15 cellular contexts compared by ENCODE assay signal in the genomic region with DNA sequence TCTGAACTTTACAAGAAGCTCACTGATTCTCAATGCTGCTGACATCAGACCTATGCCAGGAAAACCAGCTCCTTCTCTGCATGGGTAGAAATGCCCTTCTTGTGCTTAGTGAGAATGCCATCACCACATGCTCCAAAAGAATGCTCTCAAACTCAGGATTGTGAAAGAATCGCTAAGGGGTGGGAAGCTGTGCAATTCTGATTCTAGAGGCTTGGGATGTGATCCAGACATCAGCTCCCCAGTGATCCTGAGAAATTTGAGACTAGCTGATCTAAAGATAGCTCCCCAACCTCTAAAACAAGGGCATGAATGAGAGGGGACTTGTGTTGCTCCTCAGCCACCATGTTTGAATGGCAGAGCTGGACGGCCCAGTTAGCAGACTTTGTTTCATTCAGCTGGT.
DNase-seq lines count a peak whose midpoint lies in the region; TF ChIP-seq lines count a peak whose summit lies in the region.
"Had no signal": no experiment of that assay in that cellular context is flagged by ENCODE, and none has a peak within 500 bp of the region (broad histone marks: within the 10 kb centered on the region; RNA-seq: fewer than 3 reads in every experiment).

No MANE protein-coding gene starts in this region.

- H3K9me3 Mint-ChIP-seq in MCF 10A (ENCODE audit: unreplicated experiment), result peaks cover 7% of the 10 kb centered on the region
- H3K9me3 Mint-ChIP-seq: natural killer cell treated with Interleukin-12 subunit alpha and Interleukin-12 subunit beta and Interleukin-15 and Interleukin-18, amount 100 ng/mL, for 72 hours had no signal

- no peaks in the 10 kb centered on the region for H3K79me2 ChIP-seq in mammary epithelial cell (ENCODE audit: insufficient read depth, low read length)

- no peak overlapping the region for H3K27ac Mint-ChIP-seq in MCF 10A (ENCODE audit: low read depth, unreplicated experiment)
- H3K27ac Mint-ChIP-seq: natural killer cell treated with Interleukin-12 subunit alpha and Interleukin-12 subunit beta and Interleukin-15 and Interleukin-18, amount 100 ng/mL, for 72 hours had no signal

- no peak overlapping the region for H2AFZ ChIP-seq in mammary epithelial cell (ENCODE audit: low read depth, low read length)

- H3K27me3 ChIP-seq in mammary epithelial cell (ENCODE audit: insufficient read depth, low read length), result no peaks in the 10 kb centered on the region
- no peaks in the 10 kb centered on the region for H3K27me3 ChIP-seq in kidney epithelial cell (ENCODE audit: control insufficient read depth, insufficient read depth, low read length)
- no peaks in the 10 kb centered on the region for H3K27me3 ChIP-seq in tibial artery

- CTCF ChIA-PET in MCF 10A (lab: Yijun Ruan, JAX), result interaction anchor here (0.9 to 1.2 kb wide), 2 partner anchors 22 to 98 kb away, joined by 3 to 4 read pairs; no protein-coding TSS in a partner anchor
- CTCF ChIA-PET in mammary epithelial cell (lab: Charles Lee; ENCODE audit: low non-redundant PET), result no interaction called here

- H3K36me3 ChIP-seq in mammary epithelial cell (ENCODE audit: insufficient read depth, low read length), result no peaks in the 10 kb centered on the region
- H3K36me3 ChIP-seq in kidney epithelial cell (ENCODE audit: control insufficient read depth, insufficient read depth, low read length), result no peaks in the 10 kb centered on the region
- H3K36me3 ChIP-seq in tibial artery, result no peaks in the 10 kb centered on the region

- no peaks in the 10 kb centered on the region for H3K27me3 Mint-ChIP-seq in MCF 10A (ENCODE audit: insufficient read depth, unreplicated experiment)

- intact Hi-C loops in MCF 10A (cut with micrococcal nuclease), result no loop called here
- intact Hi-C loops in mammary epithelial cell (cut with micrococcal nuclease), result no loop called here
- intact Hi-C loops in tibial artery (cut with DNase I; ENCODE audit: low total_unique reads), result no loop called here

- H3K9ac ChIP-seq in mammary epithelial cell (ENCODE audit: insufficient read depth, low read length), result no peak overlapping the region

- H3K36me3 Mint-ChIP-seq in MCF 10A (ENCODE audit: insufficient read depth, unreplicated experiment), result no peaks in the 10 kb centered on the region

- H3K9me3 ChIP-seq in mammary epithelial cell (replicated peaks; ENCODE audit: insufficient read depth, low read length) (peaks cover 3% of the 10 kb centered on the region), tibial artery (no peaks in the 10 kb centered on the region)

- 50% methylated on average over 2 of the region's 2 CpGs for WGBS in mammary epithelial cell (ENCODE audit: low coverage, missing lambda C conversion rate)

- dilution Hi-C loops in mammary epithelial cell (cut with HindIII; ENCODE audit: low sequenced_read_pairs), result no loop called here

- H4K20me1 ChIP-seq in mammary epithelial cell (ENCODE audit: insufficient read depth, low read length), result no peaks in the 10 kb centered on the region

- no peak overlapping the region for H3K4me3 ChIP-seq in mammary epithelial cell (replicated peaks in 1 of 3; ENCODE audit: insufficient read depth in 1 of 3, low read depth in 2 of 3, low read length in 3 of 3)
- H3K4me3 ChIP-seq in astrocyte of the spinal cord (ENCODE audit: low read depth, low read length), result no peak overlapping the region
- H3K4me3 ChIP-seq in kidney epithelial cell (ENCODE audit: low read depth, low read length), result no peak overlapping the region
- no peak overlapping the region for H3K4me3 ChIP-seq in tibial artery
- H3K4me3 ChIP-seq: skin epidermis had no signal

- POLR2A ChIA-PET in MCF 10A (lab: Yijun Ruan, JAX), result interaction anchor here (2.0 kb wide), 1 partner anchor 13 kb away, joined by 5 read pairs; no protein-coding TSS in a partner anchor

- in situ Hi-C loops in mammary epithelial cell (cut with MboI; ENCODE audit: low sequenced_read_pairs in 2 of 2), result no loop called here
- in situ Hi-C loops in astrocyte of the spinal cord (cut with HindIII; ENCODE audit: low sequenced_read_pairs), result no loop called here

- H3K4me2 ChIP-seq in mammary epithelial cell (ENCODE audit: insufficient read depth, low read depth, low read length), result no peak overlapping the region

- DNase-seq in MCF 10A (ENCODE audit: unreplicated experiment) (peak; percentile 51), mammary epithelial cell (no peak), astrocyte of the spinal cord (ENCODE audit: low read depth, low spot score) (peak; percentile 51), kidney epithelial cell (ENCODE audit: low read depth) (peak; percentile 7), tibial artery (no peak), SIG-M5 (lab: John Stamatoyannopoulos, UW) (no peak), NCI-H2081 treated with DMSO at 0.1 percent for 48 hours (lab: John Stamatoyannopoulos, UW) (no peak)
- DNase-seq in NK-92 treated with Interleukin-12 subunit alpha and Interleukin-12 subunit beta, amount 100 ng/mL, for 24 hours (lab: John Stamatoyannopoulos, UW), result no peak
- DNase-seq: activated CD4-positive, alpha-beta T cell treated with anti-CD3 and anti-CD28 coated beads for 1 hour; activated T-cell treated with anti-CD3 and anti-CD28 coated beads for 4 hours; NCI-H1417; NCI-H510A had no signal

- H3K4me1 Mint-ChIP-seq in MCF 10A (ENCODE audit: insufficient read depth, unreplicated experiment), result peaks cover 22% of the 10 kb centered on the region

- H3K27ac ChIP-seq in mammary epithelial cell (ENCODE audit: insufficient read depth, low read depth, low read length) (no peak overlapping the region), tibial artery (peak overlapping the region; percentile 57 to 60)
- H3K27ac ChIP-seq: 22Rv1, skin epidermis had no signal

- peaks cover 6% of the 10 kb centered on the region for H3K4me1 ChIP-seq in mammary epithelial cell (ENCODE audit: insufficient read depth, low read length)
- H3K4me1 ChIP-seq in tibial artery, result peaks cover 0 to 22% (median 9%) of the 10 kb centered on the region in 4 donors

- BruUV-seq in MCF 10A (replicated peaks; lab: Mats Ljungman, UMichigan) (no TSS peak), mammary epithelial cell (replicated peaks; lab: Mats Ljungman, UMichigan) (no TSS peak)

- no peak overlapping the region for H3K4me3 Mint-ChIP-seq in MCF 10A (ENCODE audit: unreplicated experiment)
- H3K4me3 Mint-ChIP-seq: natural killer cell treated with Interleukin-12 subunit alpha and Interleukin-12 subunit beta and Interleukin-15 and Interleukin-18, amount 100 ng/mL, for 72 hours had no signal

- TF ChIP-seq CTCF in MCF 10A (IDR thresholded peaks at IDR 0.05; ENCODE audit: unreplicated experiment), result no peak
- no peak for TF ChIP-seq CTCF in mammary epithelial cell (conservative IDR thresholded peaks at IDR 0.05 in 1 of 2, IDR thresholded peaks at IDR 0.05 in 1 of 2; ENCODE audit: extremely low read depth in 1 of 2, insufficient read depth in 1 of 2, low read depth in 1 of 2, low read length in 2 of 2)
- no peak for TF ChIP-seq CTCF in astrocyte of the spinal cord (IDR thresholded peaks at IDR 0.05; ENCODE audit: low read depth, low read length)
- no peak for TF ChIP-seq CTCF in kidney epithelial cell (IDR thresholded peaks at IDR 0.05; ENCODE audit: insufficient read depth, low read length, poor library complexity, severe bottlenecking)
- no peak for TF ChIP-seq CTCF in tibial artery (IDR thresholded peaks at IDR 0.05)

Comparison
In these comparisons a context has a peak if more than half of its experiments do, and no peak if none do; other contexts are left out.
1. DNase-seq: peak in MCF 10A (single experiment), astrocyte of the spinal cord (single experiment) and kidney epithelial cell (single experiment); none in mammary epithelial cell (single experiment), tibial artery (0 of 2), SIG-M5 (single experiment), NCI-H2081 treated with DMSO at 0.1 percent for 48 hours (single experiment) and NK-92 treated with Interleukin-12 subunit alpha and Interleukin-12 subunit beta, amount 100 ng/mL, for 24 hours (single experiment).